ENCODE assay signal across 15 cellular contexts in the genomic region with DNA sequence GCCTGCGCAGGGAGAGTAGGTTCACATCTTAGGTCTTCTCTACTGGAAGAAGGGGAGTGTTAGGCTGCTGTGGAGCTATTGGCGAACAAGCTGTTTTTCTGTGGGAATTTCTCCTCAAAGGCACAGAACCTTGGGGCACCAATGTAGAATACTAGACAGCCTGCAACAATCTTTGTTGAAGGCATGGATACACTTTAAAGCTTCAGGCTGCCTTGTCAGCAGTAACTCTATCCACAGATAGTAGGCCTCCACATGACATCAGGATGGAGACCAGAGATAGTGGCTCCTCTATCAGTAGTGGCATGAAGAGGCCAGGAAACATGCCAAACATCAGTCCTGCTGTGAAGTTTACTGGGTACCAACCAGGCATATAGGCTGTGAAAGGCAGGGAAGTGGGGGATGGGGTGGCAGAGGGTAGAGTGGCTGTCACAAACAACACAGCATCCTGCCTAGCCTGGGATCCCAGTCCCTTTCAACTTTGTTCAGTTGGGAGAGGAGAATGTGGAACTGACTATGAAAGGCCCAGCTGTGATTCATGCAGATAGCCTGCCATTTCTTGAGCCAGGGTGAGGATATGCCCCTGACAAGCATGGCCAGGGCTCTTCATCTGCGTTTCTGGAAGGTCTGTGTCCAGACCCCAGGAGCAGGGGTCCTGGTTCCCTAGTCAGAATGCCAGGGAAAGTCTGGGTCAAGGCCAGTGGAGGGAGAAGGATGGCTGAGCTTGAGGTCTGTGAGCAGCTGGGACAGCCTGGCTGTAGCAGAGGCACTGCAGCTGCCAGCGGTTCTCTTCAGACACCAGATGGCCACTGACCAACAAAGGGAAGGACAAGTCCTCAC. TPM values are rescaled to one million over a fixed set of nuclear protein-coding genes. Genes with fewer than 3 reads are reported as not detected.
DNase-seq lines count a peak whose midpoint lies in the region; ATAC-seq and TF ChIP-seq lines count a peak whose summit lies in the region.
"Had no signal": no experiment of that assay in that cellular context is flagged by ENCODE, and none has a peak within 500 bp of the region (broad histone marks: within the 10 kb centered on the region; RNA-seq: fewer than 3 reads in every experiment).

No MANE protein-coding gene starts in this region.

- H3K9ac ChIP-seq in mesenchymal stem cell (ENCODE audit: low read length) = no peak overlapping the region

- no peak for TF ChIP-seq CTCF in testis (IDR thresholded peaks at IDR 0.05)

- no peak overlapping the region for H2BK120ac ChIP-seq in mesenchymal stem cell (ENCODE audit: low read depth, low read length)

- H3K27ac ChIP-seq in adipose tissue (ENCODE audit: low read depth, low read length) (peak overlapping the region; percentile 13), mesenchymal stem cell (ENCODE audit: low read length, poor library complexity, severe bottlenecking) (no peak overlapping the region), testis (no peak overlapping the region)
- H3K27ac ChIP-seq: Peyer's patch had no signal

- WGBS in adipose tissue, 3 donors = 83 to 92% (median 89%) methylated on average over 4 of the region's 4 CpGs
- WGBS in mesenchymal stem cell = 98% methylated on average over 4 of the region's 4 CpGs
- WGBS in testis, 2 donors = 79 to 85% methylated on average over 4 of the region's 4 CpGs

- no peak overlapping the region for H4K91ac ChIP-seq in mesenchymal stem cell (ENCODE audit: low read length)

- H3K4ac ChIP-seq in mesenchymal stem cell (ENCODE audit: low read depth in 1 of 2, low read length in 2 of 2) = no peak overlapping the region

- intact Hi-C loops in left ventricle myocardium superior (cut with micrococcal nuclease) = no loop called here
- intact Hi-C loops in cardiac septum (cut with DNase I) = no loop called here
- intact Hi-C loops in testis (cut with DNase I; ENCODE audit: low total_unique reads) = no loop called here

- H3K23ac ChIP-seq in mesenchymal stem cell (ENCODE audit: low read length in 2 of 2) = no peak overlapping the region

- no peak overlapping the region for H3K14ac ChIP-seq in mesenchymal stem cell (ENCODE audit: low read length in 2 of 2)

- ATAC-seq in left ventricle myocardium superior = peak; percentile 9
- ATAC-seq: activated T-cell treated with anti-CD3 and anti-CD28 coated beads, Interleukin-2, amount 50 U/mL, for 72 hours had no signal

- H3K9me3 ChIP-seq in mesenchymal stem cell (ENCODE audit: control insufficient read depth, low read length) (no peaks in the 10 kb centered on the region), testis (no peaks in the 10 kb centered on the region)
- H3K9me3 ChIP-seq: Peyer's patch had no signal

- H3K4me1 ChIP-seq in mesenchymal stem cell (ENCODE audit: control insufficient read depth, insufficient read depth, low read depth, low read length) = peaks cover 19% of the 10 kb centered on the region
- no peaks in the 10 kb centered on the region for H3K4me1 ChIP-seq in testis
- H3K4me1 ChIP-seq: Peyer's patch had no signal

- peak overlapping the region; percentile 85 for H2AK5ac ChIP-seq in mesenchymal stem cell (ENCODE audit: low read length, severe bottlenecking)

- TF ChIP-seq POLR2A in testis (IDR thresholded peaks at IDR 0.05) = no peak

- no peak overlapping the region for H4K8ac ChIP-seq in mesenchymal stem cell (ENCODE audit: low read length)

- H3K18ac ChIP-seq in mesenchymal stem cell (ENCODE audit: low read depth in 1 of 2, low read length in 2 of 2) = no peak overlapping the region

- no peak overlapping the region for H2BK5ac ChIP-seq in mesenchymal stem cell (ENCODE audit: low read depth, low read length, poor library complexity, severe bottlenecking)

- H2BK12ac ChIP-seq in mesenchymal stem cell (ENCODE audit: low read length in 2 of 2) = no peak overlapping the region

- H3K79me1 ChIP-seq in mesenchymal stem cell (replicated peaks; ENCODE audit: low read length, poor library complexity, severe bottlenecking) = no peaks in the 10 kb centered on the region

- H3K4me3 ChIP-seq in mesenchymal stem cell (ENCODE audit: insufficient read depth in 1 of 2, low read depth in 1 of 2, low read length in 2 of 2) (no peak overlapping the region), testis (no peak overlapping the region)
- H3K4me3 ChIP-seq: Peyer's patch had no signal

- H2BK15ac ChIP-seq in mesenchymal stem cell (ENCODE audit: low read depth, poor library complexity, severe bottlenecking) = no peak overlapping the region

- H3K36me3 ChIP-seq in mesenchymal stem cell (ENCODE audit: control insufficient read depth in 1 of 2, insufficient read depth in 2 of 2, low read depth in 1 of 2, low read length in 2 of 2) = peaks cover 13 to 41% of the 10 kb centered on the region in 2 experiments
- no peaks in the 10 kb centered on the region for H3K36me3 ChIP-seq in testis (ENCODE audit: low read depth, missing control alignments)

- DNase-seq in left ventricle myocardium superior (no peak), cardiac septum (ENCODE audit: low spot score) (no peak), mesenchymal stem cell (no peak), testis (peak; percentile 16), NCI-H510A (lab: John Stamatoyannopoulos, UW) (no peak), ecto neural progenitor cell (ENCODE audit: low spot score) (no peak), middle frontal gyrus (ENCODE audit: extremely low spot score, low spot score) (no peak)
- DNase-seq: activated CD4-positive, alpha-beta T cell treated with anti-CD3 and anti-CD28 coated beads for 4 hours; activated T-cell treated with anti-CD3 and anti-CD28 coated beads, Interleukin-2, amount 50 U/mL, for 72 hours; cortex of kidney; NCI-H1694 treated with DMSO at 0.1 percent for 48 hours; NCI-H524 treated with DMSO at 0.1 percent for 48 hours; Peyer's patch had no signal

- H3K27me3 ChIP-seq in mesenchymal stem cell (ENCODE audit: control insufficient read depth in 1 of 2, insufficient read depth in 1 of 2, low read length in 2 of 2) = peaks cover 0 to 5% of the 10 kb centered on the region in 2 experiments
- H3K27me3 ChIP-seq in testis = no peaks in the 10 kb centered on the region
- H3K27me3 ChIP-seq: Peyer's patch had no signal

- no peak overlapping the region for H2AFZ ChIP-seq in mesenchymal stem cell (ENCODE audit: low read depth, low read length)

- H3K4me2 ChIP-seq in mesenchymal stem cell (ENCODE audit: low read length, poor library complexity, severe bottlenecking) = no peak overlapping the region

RNA-seq across cellular contexts. Expression of a gene that starts 1.0 kb away (rescaled TPM):
- total RNA-seq in left ventricle myocardium superior = 3.7 TPM
- total RNA-seq in cardiac septum = 4.3 TPM
- polyA plus RNA-seq in adipose tissue = 10 to 100 TPM in 2 of 3 donors, 1 to 10 TPM in 1; 4.0 to 48.0 (median 21.6) TPM
- polyA plus RNA-seq in mesenchymal stem cell (2013, experiment 1 of 2) = not detected
- not detected for polyA plus RNA-seq in mesenchymal stem cell (2013, experiment 2 of 2)
- total RNA-seq in testis = 1 to 10 TPM; 6.3 to 6.4 TPM
- 10.9 TPM for polyA plus RNA-seq in testis (ENCODE audit: insufficient read depth, low read depth, low replicate concordance)
- total RNA-seq: astrocyte had no signal
